Comparison of ENCODE assay signal across 15 cellular contexts in the genomic region with DNA sequence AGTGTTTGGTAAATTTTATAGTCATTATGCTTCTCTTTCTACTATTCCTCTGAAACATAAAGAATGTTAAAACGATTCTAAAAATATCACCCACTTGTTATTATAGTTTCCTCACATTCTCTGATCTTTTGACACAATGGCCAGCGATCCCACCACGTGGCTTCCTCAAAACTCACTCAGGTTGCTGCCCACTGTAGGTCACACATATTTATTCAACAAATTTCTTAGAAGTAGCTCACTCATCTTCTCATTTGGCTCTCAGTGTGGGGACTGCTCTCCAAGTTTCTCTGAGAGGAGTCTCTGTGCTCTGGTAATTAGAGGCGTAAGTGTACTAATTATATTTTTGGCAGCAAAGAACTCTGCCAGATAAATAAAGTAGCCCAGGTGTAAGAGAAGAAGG.
DNase-seq lines count a peak whose midpoint lies in the region; ATAC-seq and TF ChIP-seq lines count a peak whose summit lies in the region.
"Had no signal": no experiment of that assay in that cellular context is flagged by ENCODE, and none has a peak within 500 bp of the region (broad histone marks: within the 10 kb centered on the region; RNA-seq: fewer than 3 reads in every experiment).

No MANE protein-coding gene starts in this region.

- no peaks in the 10 kb centered on the region for H3K27me3 Mint-ChIP-seq in activated CD8-positive, alpha-beta T cell treated with anti-CD3 and anti-CD28 coated beads for 36 hours
- H3K27me3 Mint-ChIP-seq: B cell; CD4-positive, alpha-beta T cell had no signal

- H3K4me1 ChIP-seq in heart right ventricle: no peaks in the 10 kb centered on the region
- H3K4me1 ChIP-seq: HAP-1 had no signal

- intact Hi-C loops in activated CD8-positive, alpha-beta T cell treated with anti-CD3 and anti-CD28 coated beads for 36 hours (cut with micrococcal nuclease): no loop called here
- intact Hi-C loops in heart right ventricle (cut with DNase I): no loop called here

- no peak for ATAC-seq in activated CD8-positive, alpha-beta T cell treated with anti-CD3 and anti-CD28 coated beads for 36 hours
- ATAC-seq in heart right ventricle (no peak), HG03571 (IDR thresholded peaks at IDR 0.05; ENCODE audit: unreplicated experiment) (no peak)

- TF ChIP-seq CTCF in choroid plexus epithelial cell (conservative IDR thresholded peaks at IDR 0.05; ENCODE audit: low read depth, low read length): no peak
- no peak for TF ChIP-seq CTCF in activated CD8-positive, alpha-beta T cell treated with anti-CD3 and anti-CD28 coated beads for 36 hours (IDR thresholded peaks at IDR 0.05)
- TF ChIP-seq CTCF in heart right ventricle (IDR thresholded peaks at IDR 0.05): no peak

- WGBS in heart right ventricle, 2 donors: 61 to 63% methylated on average over 4 of the region's 4 CpGs

- H3K9me3 ChIP-seq in heart right ventricle: peaks cover 0 to 12% (median 0%) of the 10 kb centered on the region in 11 donors
- H3K9me3 ChIP-seq: HAP-1 had no signal

- H3K9me3 Mint-ChIP-seq in activated CD8-positive, alpha-beta T cell treated with anti-CD3 and anti-CD28 coated beads for 36 hours: peaks cover 6% of the 10 kb centered on the region

- H3K4me1 Mint-ChIP-seq in activated CD8-positive, alpha-beta T cell treated with anti-CD3 and anti-CD28 coated beads for 36 hours (ENCODE audit: low read depth): no peaks in the 10 kb centered on the region
- H3K4me1 Mint-ChIP-seq: B cell had no signal

- CTCF ChIA-PET in activated CD8-positive, alpha-beta T cell treated with anti-CD3 and anti-CD28 coated beads for 36 hours (lab: Charles Lee): no interaction called here

- H3K27ac ChIP-seq in heart right ventricle: no peak overlapping the region

- peak; percentile 6 for DNase-seq in EH (ENCODE audit: low read depth)
- DNase-seq in NCI-H1105 (lab: John Stamatoyannopoulos, UW): peak; percentile 33
- peak; percentile 27 for DNase-seq in RPMI8226
- peak; percentile 39 for DNase-seq in choroid plexus epithelial cell (ENCODE audit: low read depth)
- no peak for DNase-seq in activated CD8-positive, alpha-beta T cell treated with anti-CD3 and anti-CD28 coated beads for 36 hours
- DNase-seq in DMS 273 (lab: John Stamatoyannopoulos, UW; ENCODE audit: unreplicated experiment): no peak
- DNase-seq in heart right ventricle: no peak
- DNase-seq: C1 segment of cervical spinal cord; Calu3; CD4-positive, alpha-beta T cell; DMS79; EL had no signal

- H3K27ac Mint-ChIP-seq in activated CD8-positive, alpha-beta T cell treated with anti-CD3 and anti-CD28 coated beads for 36 hours: no peak overlapping the region
- H3K27ac Mint-ChIP-seq: B cell; CD4-positive, alpha-beta T cell had no signal

- POLR2A ChIA-PET in activated CD8-positive, alpha-beta T cell treated with anti-CD3 and anti-CD28 coated beads for 36 hours (lab: Charles Lee): no interaction called here

- no peaks in the 10 kb centered on the region for H3K36me3 ChIP-seq in heart right ventricle
- H3K36me3 ChIP-seq: HAP-1 had no signal

- H3K4me3 ChIP-seq in choroid plexus epithelial cell (ENCODE audit: low read depth, low read length): no peak overlapping the region
- no peak overlapping the region for H3K4me3 ChIP-seq in heart right ventricle
- H3K4me3 ChIP-seq: HAP-1 had no signal

- H3K36me3 Mint-ChIP-seq in activated CD8-positive, alpha-beta T cell treated with anti-CD3 and anti-CD28 coated beads for 36 hours (ENCODE audit: low read depth): no peaks in the 10 kb centered on the region

- H3K4me3 Mint-ChIP-seq in activated CD8-positive, alpha-beta T cell treated with anti-CD3 and anti-CD28 coated beads for 36 hours: no peak overlapping the region
- H3K4me3 Mint-ChIP-seq: B cell; CD4-positive, alpha-beta T cell had no signal

- H3K27me3 ChIP-seq in heart right ventricle: no peaks in the 10 kb centered on the region

Comparison
In these comparisons a context has a peak if more than half of its experiments do, and no peak if none do; other contexts are left out.
1. DNase-seq: peak in EH (single experiment), NCI-H1105 (single experiment), RPMI8226 (single experiment) and choroid plexus epithelial cell (single experiment); none in activated CD8-positive, alpha-beta T cell treated with anti-CD3 and anti-CD28 coated beads for 36 hours (single experiment), DMS 273 (single experiment) and heart right ventricle (0 of 2).